In genomic region chr7:44194562-44195145, GRCh38 we compare ENCODE assay signal across 30 cellular contexts. TPM values are rescaled to one million over a fixed set of nuclear protein-coding genes. Genes with fewer than 3 reads are reported as not detected.
"Had no signal": no experiment of that assay in that cellular context is flagged by ENCODE, and none has a peak within 500 bp of the region (broad histone marks: within the 10 kb centered on the region; RNA-seq: fewer than 3 reads in every experiment).

No MANE protein-coding gene starts in this region.

- H3K9me3 ChIP-seq: adrenal gland, body of pancreas, breast epithelium, Peyer's patch had no signal

- ATAC-seq: body of pancreas, PC-3, Right ventricle myocardium inferior had no signal

- FAIRE-seq: astrocyte had no signal

- H3K4me1 ChIP-seq: adrenal gland, body of pancreas, breast epithelium, Peyer's patch had no signal

- DNase-seq: activated B cell treated with CpG ODN at 0.5 μM for 24 hours; activated CD4-positive, alpha-beta T cell treated with anti-CD3 and anti-CD28 coated beads, Interleukin-2, amount 50 U/mL, for 1 hour; activated CD4-positive, CD25-positive, alpha-beta regulatory T cell treated with anti-CD3 and anti-CD28 coated beads, Interleukin-2, amount 50 U/mL, for 72 hours; activated gamma-delta T cell treated with Interleukin-2 at 50 U/mL for 16 hours; adrenal gland; body of pancreas; NCI-H1092 treated with DMSO at 0.1 percent for 48 hours; NCI-H1417; NCI-H187; NCI-H2081; NCI-H446 treated with DMSO at 0.1 percent for 48 hours; NCI-H524; NCI-H69; NCI-H82; Peyer's patch; RPMI8226; SIG-M5; SW 1271; T-helper 1 cell; T-helper 9 cell had no signal

- H3K27me3 ChIP-seq: body of pancreas, Peyer's patch had no signal

- H3K4me3 ChIP-seq: adrenal gland, body of pancreas, breast epithelium, Peyer's patch had no signal

- H3K27ac ChIP-seq: adrenal gland, body of pancreas, breast epithelium, Peyer's patch, VCaP had no signal

- H3K36me3 ChIP-seq: adrenal gland, breast epithelium, Peyer's patch had no signal

RNA-seq across cellular contexts. Expression of gene GCK, which starts 5.4 kb away (rescaled TPM):
- total RNA-seq: astrocyte, M059J, PC-3, Peyer's patch had no signal

RNA-seq across cellular contexts. Expression of gene MYL7, which starts 53.5 kb away (rescaled TPM):
- total RNA-seq: activated B cell treated with CpG ODN at 0.5 μM for 24 hours; activated CD4-positive, alpha-beta memory T cell treated with anti-CD3 and anti-CD28 coated beads for 36 hours; activated naive CD4-positive, alpha-beta T cell treated with anti-CD3 and anti-CD28 coated beads for 36 hours; activated naive CD4-positive, alpha-beta T cell treated with anti-CD3 and anti-CD28 coated beads, Interleukin-2, amount 50 U/mL, for 72 hours; activated T-helper 1 cell treated with anti-CD3 and anti-CD28 coated beads, Interleukin-12 subunit alpha, Interleukin-12 subunit beta, Interleukin-2, Interleukin-4 antibody, amounts not matched to agents 30 ng/mL and 10 ng/mL and 1 ng/mL, durations not matched to agents 14 hours and 24 hours and 36 hours; adrenal gland; body of pancreas; M059J; PC-3; Peyer's patch had no signal
